ENCODE assay signal across 11 cellular contexts in the genomic region with DNA sequence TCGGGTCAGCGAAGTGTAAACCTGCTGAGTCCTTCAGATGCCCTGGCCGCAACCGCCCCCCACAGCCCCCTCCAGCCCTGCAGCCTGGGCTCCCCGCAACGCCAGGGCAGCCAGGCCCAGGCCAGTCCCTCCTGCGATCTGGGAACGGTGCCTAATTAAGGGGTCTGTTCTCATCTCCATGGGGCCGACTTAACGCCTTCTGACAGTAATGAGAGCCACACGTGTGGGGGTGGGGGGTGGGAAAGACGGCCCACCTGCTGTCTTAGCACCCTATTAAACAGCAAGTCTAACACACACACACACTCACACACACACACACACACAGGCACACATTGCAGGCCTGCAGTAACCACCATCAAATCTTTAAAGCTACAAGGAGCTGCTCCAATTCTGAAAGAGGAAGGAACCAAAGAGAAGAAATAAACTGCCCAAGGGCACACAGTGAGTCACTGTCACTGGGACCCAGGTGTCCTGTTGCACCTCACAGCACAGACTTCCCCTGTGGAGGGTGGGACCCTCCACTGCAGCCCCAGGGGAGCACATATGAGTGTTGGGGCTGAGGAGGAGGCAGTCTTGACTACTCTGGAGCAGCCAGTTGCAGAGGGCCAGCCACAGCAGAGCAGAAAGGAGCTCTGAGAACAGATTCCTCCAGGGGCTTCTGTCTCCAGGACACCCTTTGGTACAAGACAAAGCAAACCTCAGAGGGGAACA. TPM values are rescaled to one million over a fixed set of nuclear protein-coding genes. Genes with fewer than 3 reads are reported as not detected.
A peak's percentile ranks its signal among the peaks of the same experiment; 100 is the strongest.
DNase-seq lines count a peak whose midpoint lies in the region; ATAC-seq and TF ChIP-seq lines count a peak whose summit lies in the region.
"Had no signal": no experiment of that assay in that cellular context is flagged by ENCODE, and none has a peak within 500 bp of the region (broad histone marks: within the 10 kb centered on the region; RNA-seq: fewer than 3 reads in every experiment).

No MANE protein-coding gene starts in this region.

- H3K4me3 ChIP-seq in PC-9: no peak overlapping the region
- H3K4me3 ChIP-seq in spleen: peak overlapping the region in 2 of 8 donors; percentile 5 to 41
- H3K4me3 ChIP-seq in WERI-Rb-1 (ENCODE audit: low read depth, low read length): no peak overlapping the region
- H3K4me3 ChIP-seq: esophagus squamous epithelium had no signal

- H2AFZ ChIP-seq in PC-9: no peak overlapping the region

- H3K4me1 ChIP-seq in PC-9 (replicated peaks; ENCODE audit: insufficient read depth) (peaks cover 18% of the 10 kb centered on the region), spleen (peaks cover 2 to 84% (median 39%) of the 10 kb centered on the region in 6 donors)
- H3K4me1 ChIP-seq: esophagus squamous epithelium had no signal

- TF ChIP-seq CTCF in PC-9 (conservative IDR thresholded peaks at IDR 0.05) (no peak), spleen (IDR thresholded peaks at IDR 0.05 in 8 of 11, conservative IDR thresholded peaks at IDR 0.05 in 3 of 11) (no peak), chondrocyte (IDR thresholded peaks at IDR 0.05) (no peak), WERI-Rb-1 (IDR thresholded peaks at IDR 0.05; ENCODE audit: low read depth, low read length) (no peak)

- H3K27me3 Mint-ChIP-seq in chondrocyte (ENCODE audit: low read depth): peaks cover 76% of the 10 kb centered on the region

- H3K9me2 ChIP-seq in PC-9 (ENCODE audit: insufficient read depth): no peaks in the 10 kb centered on the region

- H3K27me3 ChIP-seq in PC-9 (ENCODE audit: insufficient read depth, low read depth) (no peaks in the 10 kb centered on the region), spleen (replicated peaks in 1 of 7) (no peaks in the 10 kb centered on the region), WERI-Rb-1 (ENCODE audit: insufficient read depth, low read depth, severe bottlenecking) (no peaks in the 10 kb centered on the region)

- no peak overlapping the region for H3K27ac Mint-ChIP-seq in chondrocyte (ENCODE audit: unreplicated experiment)

- POLR2A ChIA-PET in PC-9 (lab: Charles Lee; ENCODE audit: unreplicated experiment): interaction anchor here (0.6 to 1.0 kb wide), 3 partner anchors 14 to 259 kb away, joined by 4 to 7 read pairs (median 4); no protein-coding TSS in a partner anchor

- peaks cover 3% of the 10 kb centered on the region for H3K36me3 Mint-ChIP-seq in chondrocyte (ENCODE audit: low read depth)

- no TSS peak for BruUV-seq in PC-9 (replicated peaks; lab: Mats Ljungman, UMichigan)

- no peaks in the 10 kb centered on the region for H3K9me3 Mint-ChIP-seq in chondrocyte (ENCODE audit: low read depth)

- 48 to 75% (median 63%) methylated on average over 12 of the region's 12 CpGs for WGBS in spleen, 5 donors

- peak overlapping the region; percentile 47 for H3K4me2 ChIP-seq in PC-9

- TF ChIP-seq POLR2A in spleen (IDR thresholded peaks at IDR 0.05): no peak

- H3K27ac ChIP-seq in PC-9: no peak overlapping the region
- H3K27ac ChIP-seq in spleen: peak overlapping the region in 6 of 8 donors; percentile 13 to 84 (median 70)
- H3K27ac ChIP-seq in WERI-Rb-1: no peak overlapping the region
- H3K27ac ChIP-seq: esophagus squamous epithelium had no signal

- H3K36me3 ChIP-seq in PC-9 (ENCODE audit: low read depth) (no peaks in the 10 kb centered on the region), spleen (no peaks in the 10 kb centered on the region), WERI-Rb-1 (no peaks in the 10 kb centered on the region)
- H3K36me3 ChIP-seq: esophagus squamous epithelium had no signal

- ATAC-seq in HG03139 (IDR thresholded peaks at IDR 0.05; ENCODE audit: unreplicated experiment): peak; percentile 22
- ATAC-seq in HG02798 (IDR thresholded peaks at IDR 0.05; ENCODE audit: poor library complexity, unreplicated experiment): no peak

- no peak overlapping the region for H3K4me3 Mint-ChIP-seq in chondrocyte (ENCODE audit: unreplicated experiment)

- no peaks in the 10 kb centered on the region for H3K4me1 Mint-ChIP-seq in chondrocyte (ENCODE audit: low read depth)

- DNase-seq in SIG-M5 treated with dmso at 0.1 percent for 504 hours (lab: John Stamatoyannopoulos, UW; ENCODE audit: unreplicated experiment): peak; percentile 47
- DNase-seq in SIG-M5 (lab: John Stamatoyannopoulos, UW): no peak
- peak; percentile 42 to 72 for DNase-seq in PC-9
- DNase-seq in spleen: peak; percentile 91
- no peak for DNase-seq in chondrocyte (ENCODE audit: low spot score)
- DNase-seq in WERI-Rb-1: no peak
- DNase-seq: anterior cingulate cortex, esophagus squamous epithelium, kidney glomerular epithelial cell had no signal

- no peaks in the 10 kb centered on the region for H4K20me1 ChIP-seq in PC-9 (ENCODE audit: insufficient read depth)

- CTCF ChIA-PET in PC-9 (lab: Charles Lee): interaction anchor here (0.5 to 0.9 kb wide), 2 partner anchors 27 to 235 kb away, joined by 5 to 14 read pairs; no protein-coding TSS in a partner anchor

- intact Hi-C loops in PC-9 (cut with micrococcal nuclease; ENCODE audit: unreplicated experiment) (no loop called here), spleen (cut with DNase I; ENCODE audit: low total_unique reads) (no loop called here)

- H3K79me2 ChIP-seq in PC-9 (ENCODE audit: low read depth): no peaks in the 10 kb centered on the region

- H3K9me3 ChIP-seq in PC-9 (ENCODE audit: insufficient read depth, low read depth) (no peaks in the 10 kb centered on the region), spleen (no peaks in the 10 kb centered on the region), WERI-Rb-1 (ENCODE audit: severe bottlenecking) (no peaks in the 10 kb centered on the region)
- H3K9me3 ChIP-seq: esophagus squamous epithelium had no signal

- peaks cover 10% of the 10 kb centered on the region; the same call in 1 of the 2 replicates for H3F3A ChIP-seq in PC-9 (ENCODE audit: insufficient read depth, low read depth)

RNA-seq across cellular contexts. Expression of a gene that starts 31.8 kb away (rescaled TPM):
- total RNA-seq in PC-9 (2021) (66.5 and 97.8 TPM in 2 replicates), spleen (10 to 100 TPM; 38.2 to 59.6 (median 40.3) TPM), chondrocyte (30.4 to 36.7 TPM (median 31.2 TPM) in 3 replicates)
- polyA plus RNA-seq in spleen: 10 to 100 TPM; 17.7 to 19.7 (median 19.6) TPM

Comparison
In these comparisons a context has a peak if more than half of its experiments do, and no peak if none do; other contexts are left out.
1. DNase-seq: peak in SIG-M5 treated with dmso at 0.1 percent for 504 hours (single experiment), PC-9 (2 of 2) and spleen (single experiment); none in SIG-M5 (single experiment), chondrocyte (single experiment) and WERI-Rb-1 (single experiment).
2. H3K27ac ChIP-seq: peak in spleen (6 of 8); none in PC-9 (single experiment) and WERI-Rb-1 (single experiment).